21 cellular contexts compared by ENCODE assay signal in the genomic region with DNA sequence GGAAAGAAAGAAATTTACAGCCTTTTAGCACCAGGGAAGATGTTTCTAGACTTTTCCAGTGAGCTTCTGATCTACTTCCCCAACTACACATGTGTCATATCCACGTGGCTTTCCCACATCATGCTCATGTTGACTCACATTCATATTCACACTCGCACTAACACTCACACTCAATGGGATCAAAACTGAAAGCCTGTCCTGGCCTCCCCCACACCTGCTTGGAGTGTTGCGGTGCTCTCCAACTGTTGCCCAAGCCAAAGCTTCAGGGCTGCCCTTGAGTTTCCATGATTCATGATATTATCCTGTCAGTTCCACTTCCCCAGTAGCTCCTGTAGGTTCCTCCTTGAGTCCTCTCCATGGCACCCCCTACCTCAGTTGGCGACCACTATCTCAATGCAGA.
DNase-seq lines count a peak whose midpoint lies in the region; ATAC-seq lines count a peak whose summit lies in the region.
"Had no signal": no experiment of that assay in that cellular context is flagged by ENCODE, and none has a peak within 500 bp of the region (broad histone marks: within the 10 kb centered on the region; RNA-seq: fewer than 3 reads in every experiment).

No MANE protein-coding gene starts in this region.

- intact Hi-C loops in posterior vena cava (cut with DNase I): no loop called here

- ATAC-seq in esophagus mucosa (peak; percentile 68), GM19452 (IDR thresholded peaks at IDR 0.05; ENCODE audit: unreplicated experiment) (no peak)
- ATAC-seq: heart left ventricle, left colon had no signal

- in situ Hi-C loops in KBM-7 (cut with MboI; ENCODE audit: low pct_unique_long_range_greater_than_20kb, low sequenced_read_pairs): no loop called here

- peak; percentile 4 for DNase-seq in activated T-cell treated with anti-CD3 and anti-CD28 coated beads for 24 hours (ENCODE audit: low read depth)
- DNase-seq in activated T-cell treated with anti-CD3 and anti-CD28 coated beads for 4 hours: no peak
- DNase-seq in KBM-7: peak; percentile 3
- DNase-seq in SK-N-DZ (ENCODE audit: low spot score): peak; percentile 19
- no peak for DNase-seq in posterior vena cava (ENCODE audit: low spot score)
- no peak for DNase-seq in SHP77 treated with DMSO at 0.1 percent for 48 hours (lab: John Stamatoyannopoulos, UW)
- DNase-seq: ACHN; activated effector memory CD4-positive, alpha-beta T cell treated with anti-CD3 and anti-CD28 coated beads, Interleukin-2, amount 50 U/mL, for 16 hours; anterior cingulate cortex; Calu3; heart left ventricle; Karpas-422; left colon; naive B cell; NCI-H1105; NCI-H2081; NCI-H82; nucleus accumbens; uterus had no signal

Comparison
In these comparisons a context has a peak if more than half of its experiments do, and no peak if none do; other contexts are left out.
1. DNase-seq: peak in activated T-cell treated with anti-CD3 and anti-CD28 coated beads for 24 hours (single experiment), KBM-7 (single experiment) and SK-N-DZ (single experiment); none in activated T-cell treated with anti-CD3 and anti-CD28 coated beads for 4 hours (single experiment), posterior vena cava (single experiment) and SHP77 treated with DMSO at 0.1 percent for 48 hours (single experiment).